1 cellular context compared by ENCODE assay signal in genomic region chr6:47235964-47236760, GRCh38.
A peak's percentile ranks its signal among the peaks of the same experiment; 100 is the strongest.
TF ChIP-seq lines count a peak whose summit lies in the region.

No MANE protein-coding gene starts in this region.

TF ChIP-seq in HEK293, 187 proteins besides CTCF, POLR2A, EP300 and RAD21 (continued from another document):
- TF ChIP-seq ZNF449 (tag by site-specific recombination; IDR thresholded peaks at IDR 0.05) (no peak), ZNF140 (tag by site-specific recombination; IDR thresholded peaks at IDR 0.05) (no peak), ZNF433 (tag by site-specific recombination; IDR thresholded peaks at IDR 0.05; ENCODE audit: low read depth) (no peak), SP3 (tag by site-specific recombination; IDR thresholded peaks at IDR 0.05) (no peak), ZSCAN23 (tag by site-specific recombination; IDR thresholded peaks at IDR 0.05) (no peak), ZNF76 (tag by site-specific recombination; IDR thresholded peaks at IDR 0.05; ENCODE audit: borderline replicate concordance, low read depth) (no peak), ZNF239 (tag by site-specific recombination; IDR thresholded peaks at IDR 0.05) (no peak), ZBTB1 (tag by site-specific recombination; IDR thresholded peaks at IDR 0.05) (no peak), SETDB1 (IDR thresholded peaks at IDR 0.05; ENCODE audit: insufficient read length, low read length) (no peak), ZNF362 (tag by site-specific recombination; IDR thresholded peaks at IDR 0.05) (peak; percentile 31; the same call in 1 of the 2 replicates), TSHZ1 (tag by site-specific recombination; IDR thresholded peaks at IDR 0.05; ENCODE audit: borderline replicate concordance) (peak; percentile 51; the same call in 1 of the 2 replicates), ZNF248 (tag by site-specific recombination; IDR thresholded peaks at IDR 0.05) (no peak), ZNF202 (tag by site-specific recombination; IDR thresholded peaks at IDR 0.05; ENCODE audit: borderline replicate concordance) (no peak), ZNF701 (tag by site-specific recombination; IDR thresholded peaks at IDR 0.05) (no peak), ZNF184 (tag by site-specific recombination; IDR thresholded peaks at IDR 0.05) (no peak), ZFHX2 (tag by site-specific recombination; conservative IDR thresholded peaks at IDR 0.05) (no peak; the same call in 1 of the 2 replicates), OVOL3 (tag by site-specific recombination; IDR thresholded peaks at IDR 0.05) (no peak), ZNF776 (tag by site-specific recombination; IDR thresholded peaks at IDR 0.05; ENCODE audit: borderline replicate concordance) (no peak), ZNF521 (tag by site-specific recombination; IDR thresholded peaks at IDR 0.05) (no peak), ZNF223 (tag by site-specific recombination; IDR thresholded peaks at IDR 0.05) (no peak), HOXC10 (CRISPR knock-in tag; IDR thresholded peaks at IDR 0.05) (no peak), FEZF1 (tag by site-specific recombination; IDR thresholded peaks at IDR 0.05) (peak; percentile 95), ZNF324 (tag by site-specific recombination; IDR thresholded peaks at IDR 0.05) (no peak), KLF10 (tag by site-specific recombination; IDR thresholded peaks at IDR 0.05) (no peak), ZNF37A (tag by site-specific recombination; IDR thresholded peaks at IDR 0.05) (no peak)
- TF ChIP-seq, protein P1, sequence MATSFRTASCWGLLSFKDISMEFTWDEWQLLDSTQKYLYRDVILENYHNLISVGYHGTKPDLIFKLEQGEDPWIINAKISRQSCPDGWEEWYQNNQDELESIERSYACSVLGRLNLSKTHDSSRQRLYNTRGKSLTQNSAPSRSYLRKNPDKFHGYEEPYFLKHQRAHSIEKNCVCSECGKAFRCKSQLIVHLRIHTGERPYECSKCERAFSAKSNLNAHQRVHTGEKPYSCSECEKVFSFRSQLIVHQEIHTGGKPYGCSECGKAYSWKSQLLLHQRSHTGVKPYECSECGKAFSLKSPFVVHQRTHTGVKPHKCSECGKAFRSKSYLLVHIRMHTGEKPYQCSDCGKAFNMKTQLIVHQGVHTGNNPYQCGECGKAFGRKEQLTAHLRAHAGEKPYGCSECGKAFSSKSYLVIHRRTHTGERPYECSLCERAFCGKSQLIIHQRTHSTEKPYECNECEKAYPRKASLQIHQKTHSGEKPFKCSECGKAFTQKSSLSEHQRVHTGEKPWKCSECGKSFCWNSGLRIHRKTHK (tag by site-specific recombination; IDR thresholded peaks at IDR 0.05) = no peak
- TF ChIP-seq, protein P2, sequence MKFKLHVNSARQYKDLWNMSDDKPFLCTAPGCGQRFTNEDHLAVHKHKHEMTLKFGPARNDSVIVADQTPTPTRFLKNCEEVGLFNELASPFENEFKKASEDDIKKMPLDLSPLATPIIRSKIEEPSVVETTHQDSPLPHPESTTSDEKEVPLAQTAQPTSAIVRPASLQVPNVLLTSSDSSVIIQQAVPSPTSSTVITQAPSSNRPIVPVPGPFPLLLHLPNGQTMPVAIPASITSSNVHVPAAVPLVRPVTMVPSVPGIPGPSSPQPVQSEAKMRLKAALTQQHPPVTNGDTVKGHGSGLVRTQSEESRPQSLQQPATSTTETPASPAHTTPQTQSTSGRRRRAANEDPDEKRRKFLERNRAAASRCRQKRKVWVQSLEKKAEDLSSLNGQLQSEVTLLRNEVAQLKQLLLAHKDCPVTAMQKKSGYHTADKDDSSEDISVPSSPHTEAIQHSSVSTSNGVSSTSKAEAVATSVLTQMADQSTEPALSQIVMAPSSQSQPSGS (tag by site-specific recombination; IDR thresholded peaks at IDR 0.05; ENCODE audit: low read depth) = no peak
TF ChIP-seq in HEK293: peak in this region for 27.
